1 cellular context compared by ENCODE assay signal in the genomic region with DNA sequence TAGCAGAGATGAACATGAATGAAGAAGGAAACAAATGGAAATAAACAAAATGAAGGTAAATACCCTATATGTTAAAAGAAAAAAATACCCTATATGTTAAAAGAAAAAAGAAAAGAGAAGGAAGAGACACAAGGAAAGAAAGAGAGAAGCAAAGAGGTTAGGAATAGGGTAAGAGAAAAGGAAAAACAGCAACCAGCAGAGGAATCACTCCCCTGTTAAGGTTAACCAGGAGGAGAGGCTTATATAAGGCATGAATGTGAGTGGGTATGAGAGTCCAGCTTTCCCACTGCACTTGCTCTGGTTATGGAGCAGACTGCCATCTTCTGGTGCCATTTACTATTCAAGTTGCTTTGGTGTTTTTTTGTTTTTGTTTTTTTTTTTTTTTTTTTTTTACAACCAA.
TF ChIP-seq lines count a peak whose summit lies in the region.

No MANE protein-coding gene starts in this region.

TF ChIP-seq in HCT116, 20 proteins besides CTCF, POLR2A, EP300 and RAD21 (continued from another document):
- TF ChIP-seq CEBPB (IDR thresholded peaks at IDR 0.05; ENCODE audit: low read depth) = no peak
- no peak for TF ChIP-seq EZH2phosphoT487 (IDR thresholded peaks at IDR 0.05; ENCODE audit: borderline replicate concordance)
- no peak for TF ChIP-seq TCF7L2 (IDR thresholded peaks at IDR 0.05; ENCODE audit: borderline replicate concordance, extremely low read depth, insufficient read depth, insufficient read length)
- TF ChIP-seq SIN3A (IDR thresholded peaks at IDR 0.05; ENCODE audit: low read depth) = no peak
- no peak for TF ChIP-seq YY1 (IDR thresholded peaks at IDR 0.05; ENCODE audit: extremely low read depth, insufficient replicate concordance, low read depth, low read length)
- no peak for TF ChIP-seq EZH2 (IDR thresholded peaks at IDR 0.05)
- no peak for TF ChIP-seq ATF3 (IDR thresholded peaks at IDR 0.05)
TF ChIP-seq in HCT116: peak in this region for 0.
